9 cellular contexts compared by ENCODE assay signal in genomic region chr5:78591972-78592700, GRCh38. TPM values are rescaled to one million over a fixed set of nuclear protein-coding genes. Genes with fewer than 3 reads are reported as not detected.
DNase-seq lines count a peak whose midpoint lies in the region; ATAC-seq and TF ChIP-seq lines count a peak whose summit lies in the region.
"Had no signal": no experiment of that assay in that cellular context is flagged by ENCODE, and none has a peak within 500 bp of the region (broad histone marks: within the 10 kb centered on the region; RNA-seq: fewer than 3 reads in every experiment).

No MANE protein-coding gene starts in this region.

- H3K9me3 ChIP-seq in ovary: no peaks in the 10 kb centered on the region

- TF ChIP-seq CTCF in MCF 10A (IDR thresholded peaks at IDR 0.05; ENCODE audit: unreplicated experiment): no peak
- TF ChIP-seq CTCF in type B pancreatic cell (conservative IDR thresholded peaks at IDR 0.05): no peak
- no peak for TF ChIP-seq CTCF in ovary (IDR thresholded peaks at IDR 0.05)

- ATAC-seq in HG03066 (IDR thresholded peaks at IDR 0.05; ENCODE audit: low read depth, unreplicated experiment): peak; percentile 73
- no peak for ATAC-seq in naive thymus-derived CD8-positive, alpha-beta T cell

- no peak for TF ChIP-seq POLR2A in ovary (IDR thresholded peaks at IDR 0.05)

- no peak overlapping the region for H3K4me3 Mint-ChIP-seq in MCF 10A (ENCODE audit: unreplicated experiment)
- H3K4me3 Mint-ChIP-seq in type B pancreatic cell: peak overlapping the region; percentile 24
- no peak overlapping the region for H3K4me3 Mint-ChIP-seq in naive thymus-derived CD8-positive, alpha-beta T cell

- H3K27me3 Mint-ChIP-seq in MCF 10A (ENCODE audit: insufficient read depth, unreplicated experiment): no peaks in the 10 kb centered on the region
- H3K27me3 Mint-ChIP-seq in type B pancreatic cell: no peaks in the 10 kb centered on the region
- H3K27me3 Mint-ChIP-seq in naive thymus-derived CD8-positive, alpha-beta T cell: peaks cover 0 to 21% (median 1%) of the 10 kb centered on the region in 5 donors

- CTCF ChIA-PET in MCF 10A (lab: Yijun Ruan, JAX): interaction anchor here (0.5 to 0.7 kb wide), 2 partner anchors 134 to 233 kb away, joined by 3 to 7 read pairs; no protein-coding TSS in a partner anchor

- 63 to 69% (median 65%) methylated on average over 9 of the region's 9 CpGs for WGBS in ovary, 3 donors

- no peaks in the 10 kb centered on the region for H3K27me3 ChIP-seq in ovary

- H3K36me3 Mint-ChIP-seq in MCF 10A (ENCODE audit: insufficient read depth, unreplicated experiment) (peaks cover 20% of the 10 kb centered on the region), type B pancreatic cell (peaks cover 31% of the 10 kb centered on the region)
- no peaks in the 10 kb centered on the region for H3K36me3 Mint-ChIP-seq in naive thymus-derived CD8-positive, alpha-beta T cell

- peaks cover 31% of the 10 kb centered on the region for H3K4me1 ChIP-seq in ovary (ENCODE audit: insufficient read depth)

- no peak for TF ChIP-seq EP300 in ovary (IDR thresholded peaks at IDR 0.05)

- no peaks in the 10 kb centered on the region for H3K9me3 Mint-ChIP-seq in MCF 10A (ENCODE audit: unreplicated experiment)
- no peaks in the 10 kb centered on the region for H3K9me3 Mint-ChIP-seq in type B pancreatic cell
- no peaks in the 10 kb centered on the region for H3K9me3 Mint-ChIP-seq in naive thymus-derived CD8-positive, alpha-beta T cell

- peaks cover 45% of the 10 kb centered on the region for H3K4me1 Mint-ChIP-seq in MCF 10A (ENCODE audit: insufficient read depth, unreplicated experiment)
- H3K4me1 Mint-ChIP-seq in type B pancreatic cell (ENCODE audit: unreplicated experiment): peaks cover 52% of the 10 kb centered on the region
- H3K4me1 Mint-ChIP-seq in naive thymus-derived CD8-positive, alpha-beta T cell: peaks cover 0 to 9% (median 0%) of the 10 kb centered on the region in 4 donors

- POLR2A ChIA-PET in MCF 10A (lab: Yijun Ruan, JAX): interaction anchor here (0.6 to 0.8 kb wide), 3 partner anchors 20 to 1773 kb away, joined by 3 read pairs; partner anchors contain the start of gene F2RL1
- POLR2A ChIA-PET in naive thymus-derived CD8-positive, alpha-beta T cell (lab: Charles Lee): no interaction called here

- H3K27ac Mint-ChIP-seq in MCF 10A (ENCODE audit: low read depth, unreplicated experiment) (peak overlapping the region; percentile 2), type B pancreatic cell (no peak overlapping the region)
- no peak overlapping the region for H3K27ac Mint-ChIP-seq in naive thymus-derived CD8-positive, alpha-beta T cell

- no TSS peak for BruUV-seq in MCF 10A (replicated peaks; lab: Mats Ljungman, UMichigan)

- H3K27ac ChIP-seq in ovary: no peak overlapping the region
- H3K27ac ChIP-seq: 22Rv1 had no signal

- no peaks in the 10 kb centered on the region for H3K36me3 ChIP-seq in ovary

- no peak overlapping the region for H3K4me3 ChIP-seq in ovary

- intact Hi-C loops in MCF 10A (cut with micrococcal nuclease): no loop called here
- intact Hi-C loops in ovary (cut with DNase I): loop anchor here in 1 of 4 donors (10.0 kb wide), 1 partner anchor 47 kb away; no protein-coding TSS in a partner anchor

- DNase-seq in DMS53 (lab: John Stamatoyannopoulos, UW): peak; percentile 13
- no peak for DNase-seq in DMS53 treated with DMSO at 0.1 percent for 48 hours (lab: John Stamatoyannopoulos, UW; ENCODE audit: unreplicated experiment)
- no peak for DNase-seq in MCF 10A (ENCODE audit: unreplicated experiment)
- DNase-seq in type B pancreatic cell (ENCODE audit: extremely low spot score, unreplicated experiment): no peak
- no peak for DNase-seq in naive thymus-derived CD8-positive, alpha-beta T cell
- DNase-seq in ovary: no peak
- DNase-seq in NCI-H1930 (lab: John Stamatoyannopoulos, UW): no peak

RNA-seq across cellular contexts. Expression of gene LHFPL2, which starts 56.4 kb away (rescaled TPM):
- total RNA-seq in MCF 10A (2022): 45.9 and 93.3 TPM in 2 replicates
- total RNA-seq in type B pancreatic cell (ENCODE audit: low replicate concordance): 17.9 and 35.3 TPM in 2 replicates
- 1 to 10 TPM; 1.4 to 1.8 TPM for total RNA-seq in naive thymus-derived CD8-positive, alpha-beta T cell
- under 1 TPM; 0.15 to 0.56 (median 0.20) TPM for polyA plus RNA-seq in naive thymus-derived CD8-positive, alpha-beta T cell
- total RNA-seq in ovary: 10 to 100 TPM; 21.5 to 45.1 (median 27.9) TPM
- 10 to 100 TPM; 20.3 to 41.5 TPM for polyA plus RNA-seq in ovary
